Comparison of ENCODE assay signal across 10 cellular contexts in genomic region chr11:128095459-128096096, GRCh38.
DNase-seq lines count a peak whose midpoint lies in the region; ATAC-seq, FAIRE-seq and TF ChIP-seq lines count a peak whose summit lies in the region.
"Had no signal": no experiment of that assay in that cellular context is flagged by ENCODE, and none has a peak within 500 bp of the region (broad histone marks: within the 10 kb centered on the region; RNA-seq: fewer than 3 reads in every experiment).

No MANE protein-coding gene starts in this region.

- peaks cover 6% of the 10 kb centered on the region for H3K4me1 Mint-ChIP-seq in astrocyte (ENCODE audit: low read depth, unreplicated experiment)

- 0 out of 3 replicates have a peak overlapping the region, but pooled peaks have one; percentile 26 for H2BK15ac ChIP-seq in IMR-90 (ENCODE audit: low read depth, low read length)

- no TSS peak for BruUV-seq in IMR-90 (replicated peaks; lab: Mats Ljungman, UMichigan)

- H3K14ac ChIP-seq in IMR-90 (replicated peaks; ENCODE audit: low read depth, low read length) = 0 out of 2 replicates have a peak overlapping the region, but pooled peaks have one; percentile 2

- no peak overlapping the region for H4K8ac ChIP-seq in IMR-90 (ENCODE audit: low read depth in 2 of 2, low read length in 2 of 2)

- H3K18ac ChIP-seq in IMR-90 (ENCODE audit: low read depth, low read length) = no peak overlapping the region

- no peak overlapping the region for H3K4me3 ChIP-seq in IMR-90 (ENCODE audit: insufficient read depth, low read depth, low read length)
- H3K4me3 ChIP-seq in astrocyte (ENCODE audit: insufficient read depth, low read depth, low read length) = no peak overlapping the region
- H3K4me3 ChIP-seq in adrenal gland = no peak overlapping the region
- H3K4me3 ChIP-seq: dorsolateral prefrontal cortex had no signal

- H2AK5ac ChIP-seq in IMR-90 (ENCODE audit: low read depth, low read length) = no peak overlapping the region

- no peak overlapping the region for H2BK120ac ChIP-seq in IMR-90 (ENCODE audit: low read depth, low read length)

- peaks cover 4% of the 10 kb centered on the region; the same call in 1 of the 2 replicates for H3K9me1 ChIP-seq in IMR-90 (ENCODE audit: insufficient read depth, low read length)

- H3K36me3 Mint-ChIP-seq in astrocyte (ENCODE audit: low read depth, unreplicated experiment) = no peaks in the 10 kb centered on the region

- in situ Hi-C loops in Caki2 (cut with HindIII; ENCODE audit: low pct_unique_long_range_greater_than_20kb, low sequenced_read_pairs) = no loop called here
- in situ Hi-C loops in IMR-90 (cut with MboI; ENCODE audit: low sequenced_read_pairs) = no loop called here

- TF ChIP-seq RAD21 in IMR-90 (IDR thresholded peaks at IDR 0.05; ENCODE audit: low read length) = no peak

- H3K9ac ChIP-seq in IMR-90 (ENCODE audit: low read depth, low read length) = no peak overlapping the region
- no peak overlapping the region for H3K9ac ChIP-seq in astrocyte (ENCODE audit: low read length)

- H3K9me3 ChIP-seq in IMR-90 (ENCODE audit: control insufficient read depth, insufficient read depth, low read length) = no peaks in the 10 kb centered on the region
- H3K9me3 ChIP-seq in astrocyte (ENCODE audit: insufficient read depth, low read depth, low read length) = no peaks in the 10 kb centered on the region
- H3K9me3 ChIP-seq in adrenal gland (replicated peaks in 1 of 3) = no peaks in the 10 kb centered on the region

- no peaks in the 10 kb centered on the region for H3K27me3 Mint-ChIP-seq in astrocyte (ENCODE audit: low read depth, unreplicated experiment)

- H3K27ac ChIP-seq in IMR-90 (ENCODE audit: insufficient read depth, low read length) (no peak overlapping the region), astrocyte (ENCODE audit: low read depth, low read length) (peak overlapping the region; percentile 31), adrenal gland (no peak overlapping the region)
- H3K27ac ChIP-seq: dorsolateral prefrontal cortex had no signal

- POLR2A ChIA-PET in IMR-90 (lab: Charles Lee; ENCODE audit: unreplicated experiment) = no interaction called here

- H3K79me2 ChIP-seq in astrocyte (ENCODE audit: insufficient read depth, low read length) = no peaks in the 10 kb centered on the region

- ATAC-seq in IMR-90 (ENCODE audit: low read depth) (peak; percentile 79; the same call in 1 of the 2 replicates), omental fat pad (ENCODE audit: low FRiP score) (no peak)

- no peak overlapping the region for H2AK9ac ChIP-seq in IMR-90 (replicated peaks; ENCODE audit: low read depth, low read length, poor library complexity)

- 30% methylated on average over 2 of the region's 4 CpGs; no CpG with 5 or more reads in 1 of the 2 experiments for WGBS in IMR-90 (ENCODE audit: extremely low coverage in 2 of 2, insufficient read length in 1 of 2), 2 experiments
- 66 to 73% (median 70%) methylated on average over 4 of the region's 4 CpGs for WGBS in adrenal gland, 4 donors

- DNase-seq in Caki2 (ENCODE audit: low read depth) (peak; percentile 49), IMR-90 (peak; percentile 76), astrocyte (ENCODE audit: low read depth) (peak; percentile 84), lung microvascular endothelial cell (ENCODE audit: low read depth in 2 of 2) (peak; percentile 54 to 96), adrenal gland (no peak), 8988T (no peak), omental fat pad (ENCODE audit: low spot score) (no peak)
- no peak for DNase-seq in stimulated activated CD4-positive, alpha-beta T cell treated with anti-CD3 and anti-CD28 coated beads, Interleukin-4, amount 100 ng/mL, for 4 hours
- DNase-seq: activated CD4-positive, alpha-beta T cell treated with anti-CD3 and anti-CD28 coated beads, Interleukin-2, amount 10 ng/mL, durations not matched to agents 24 days and 14 days; dorsolateral prefrontal cortex had no signal

- H2BK5ac ChIP-seq in IMR-90 (ENCODE audit: low read depth, low read length, poor library complexity, severe bottlenecking) = no peak overlapping the region

- TF ChIP-seq CTCF in IMR-90 (conservative IDR thresholded peaks at IDR 0.05; ENCODE audit: low read depth, low read length) (no peak), astrocyte (IDR thresholded peaks at IDR 0.05; ENCODE audit: insufficient read depth, low read depth, low read length) (peak; percentile 36), adrenal gland (IDR thresholded peaks at IDR 0.05) (no peak), omental fat pad (IDR thresholded peaks at IDR 0.05) (no peak)

- dilution Hi-C loops in IMR-90 (cut with HindIII; ENCODE audit: low sequenced_read_pairs, unreplicated experiment) = no loop called here

- peak overlapping the region; percentile 78 for H3K27ac Mint-ChIP-seq in astrocyte (ENCODE audit: unreplicated experiment)
- H3K27ac Mint-ChIP-seq: activated CD4-positive, alpha-beta T cell treated with anti-CD3 and anti-CD28 coated beads, Interleukin-2, amount 10 ng/mL, durations not matched to agents 24 days and 14 days had no signal

- no peak overlapping the region for H4K91ac ChIP-seq in IMR-90 (ENCODE audit: insufficient read depth, low read depth, low read length)

- FAIRE-seq in astrocyte (lab: Jason Lieb, UNC) = peak; percentile 97

- H3K27me3 ChIP-seq in IMR-90 (ENCODE audit: control insufficient read depth, insufficient read depth, low read length) = peaks cover 2% of the 10 kb centered on the region; the same call in 1 of the 2 replicates
- no peaks in the 10 kb centered on the region for H3K27me3 ChIP-seq in astrocyte (ENCODE audit: insufficient read depth, low read length)
- H3K27me3 ChIP-seq in adrenal gland = no peaks in the 10 kb centered on the region

- peak overlapping the region; percentile 39; the same call in 1 of the 2 replicates for H2BK20ac ChIP-seq in IMR-90 (ENCODE audit: low read depth, low read length)

- H3K79me1 ChIP-seq in IMR-90 (ENCODE audit: low read depth in 1 of 2, low read length in 2 of 2) = no peaks in the 10 kb centered on the region

- H3K9me3 Mint-ChIP-seq in astrocyte (ENCODE audit: unreplicated experiment) = no peaks in the 10 kb centered on the region

- H3K4me1 ChIP-seq in IMR-90 (ENCODE audit: control insufficient read depth, insufficient read depth, low read length) (no peaks in the 10 kb centered on the region), astrocyte (ENCODE audit: insufficient read depth, low read length) (peaks cover 4% of the 10 kb centered on the region), adrenal gland (replicated peaks in 1 of 2) (no peaks in the 10 kb centered on the region)

- H3K23ac ChIP-seq in IMR-90 (ENCODE audit: low read depth, low read length) = no peak overlapping the region

- no peak overlapping the region for H3K56ac ChIP-seq in IMR-90 (ENCODE audit: extremely low read depth, insufficient read depth, low read length)

- H3K36me3 ChIP-seq in IMR-90 (ENCODE audit: control insufficient read depth, insufficient read depth, low read length) (no peaks in the 10 kb centered on the region), astrocyte (ENCODE audit: insufficient read depth, low read length) (no peaks in the 10 kb centered on the region), adrenal gland (replicated peaks in 1 of 2) (no peaks in the 10 kb centered on the region)

- intact Hi-C loops in IMR-90 (cut with micrococcal nuclease) = no loop called here
- intact Hi-C loops in adrenal gland (cut with DNase I) = no loop called here

- H3K4me2 ChIP-seq in IMR-90 (ENCODE audit: low read depth, low read length) (no peak overlapping the region), astrocyte (ENCODE audit: low read length) (peak overlapping the region; percentile 45)

- H2AFZ ChIP-seq in IMR-90 (replicated peaks; ENCODE audit: low read length, poor library complexity) (peak overlapping the region; percentile 53), astrocyte (ENCODE audit: low read depth, low read length) (peak overlapping the region; percentile 8)

- TF ChIP-seq POLR2A in IMR-90 (IDR thresholded peaks at IDR 0.05; ENCODE audit: low read depth, low read length) (no peak), adrenal gland (IDR thresholded peaks at IDR 0.05) (no peak)

- no peak overlapping the region for H4K5ac ChIP-seq in IMR-90 (ENCODE audit: low read depth, low read length)

- H3K4ac ChIP-seq in IMR-90 (ENCODE audit: low read depth, low read length) = no peak overlapping the region

- CTCF ChIA-PET in IMR-90 (lab: Yijun Ruan, JAX) = no interaction called here

- H4K20me1 ChIP-seq in IMR-90 (ENCODE audit: insufficient read depth, low read length) = no peaks in the 10 kb centered on the region
- H4K20me1 ChIP-seq in astrocyte (ENCODE audit: insufficient read depth, low read length) = no peaks in the 10 kb centered on the region

- no peak overlapping the region for H3K4me3 Mint-ChIP-seq in astrocyte (ENCODE audit: unreplicated experiment)
- H3K4me3 Mint-ChIP-seq: activated CD4-positive, alpha-beta T cell treated with anti-CD3 and anti-CD28 coated beads, Interleukin-2, amount 10 ng/mL, durations not matched to agents 24 days and 14 days had no signal

TF ChIP-seq in IMR-90, 13 proteins besides CTCF, POLR2A, EP300 and RAD21 (continues in another document):
- TF ChIP-seq USF2 (IDR thresholded peaks at IDR 0.05; ENCODE audit: low read depth, low read length) (no peak), RCOR1 (IDR thresholded peaks at IDR 0.05; ENCODE audit: insufficient replicate concordance, low read length) (no peak), NFE2L2 (IDR thresholded peaks at IDR 0.05; ENCODE audit: low read depth, low read length) (no peak), RFX5 (IDR thresholded peaks at IDR 0.05; ENCODE audit: low read depth, low read length) (no peak), MAFK (IDR thresholded peaks at IDR 0.05; ENCODE audit: low read depth, low read length) (no peak), FOS (IDR thresholded peaks at IDR 0.05; ENCODE audit: low read depth, low read length) (no peak; the same call in 1 of the 2 replicates), SMC3 (IDR thresholded peaks at IDR 0.05; ENCODE audit: low read depth, low read length) (no peak), MAZ (IDR thresholded peaks at IDR 0.05; ENCODE audit: borderline replicate concordance, low read depth, low read length) (no peak), MXI1 (IDR thresholded peaks at IDR 0.05; ENCODE audit: borderline replicate concordance, low read depth, low read length) (no peak), CEBPB (IDR thresholded peaks at IDR 0.05; ENCODE audit: low read depth, low read length) (no peak), BHLHE40 (IDR thresholded peaks at IDR 0.05; ENCODE audit: low read depth, low read length) (no peak), CHD1 (IDR thresholded peaks at IDR 0.05; ENCODE audit: low read depth, low read length) (no peak)

Comparison
In these comparisons a context has a peak if more than half of its experiments do, and no peak if none do; other contexts are left out.
1. DNase-seq: peak in Caki2 (single experiment), IMR-90 (single experiment), astrocyte (single experiment) and lung microvascular endothelial cell (2 of 2); none in adrenal gland (0 of 7), stimulated activated CD4-positive, alpha-beta T cell treated with anti-CD3 and anti-CD28 coated beads, Interleukin-4, amount 100 ng/mL, for 4 hours (0 of 2), 8988T (single experiment) and omental fat pad (single experiment).